30 cellular contexts compared by ENCODE assay signal in genomic region chr4:20268028-20268427, GRCh38. TPM values are rescaled to one million over a fixed set of nuclear protein-coding genes. Genes with fewer than 3 reads are reported as not detected.
"Had no signal": no experiment of that assay in that cellular context is flagged by ENCODE, and none has a peak within 500 bp of the region (broad histone marks: within the 10 kb centered on the region; RNA-seq: fewer than 3 reads in every experiment).

No MANE protein-coding gene starts in this region.

- H3K36me3 Mint-ChIP-seq: immature natural killer cell; naive B cell; natural killer cell; stimulated activated memory B cell treated with anti-CD40 and anti-IgM and Interleukin-4, amounts not matched to agents 10 μg/mL and 1 μg/mL and 100 μg/mL, for 72 hours had no signal

- H3K9me3 Mint-ChIP-seq: mesothelial cell of epicardium; naive B cell; nephron progenitor cell; neural progenitor cell; stimulated activated memory B cell treated with anti-CD40 and anti-IgM and Interleukin-4, amounts not matched to agents 10 μg/mL and 1 μg/mL and 100 μg/mL, for 72 hours; stimulated activated naive CD8-positive, alpha-beta T cell treated with anti-CD3 and anti-CD28 coated beads, Interleukin-15, amount 100 ng/mL, for 72 hours had no signal

- H3K9me3 ChIP-seq: left ventricle myocardium inferior, neutrophil, ovary, right atrium auricular region, right lobe of liver, thyroid gland, transverse colon, upper lobe of left lung, vagina had no signal

- ATAC-seq: natural killer cell; right lobe of liver; stimulated activated memory B cell treated with anti-CD40 and anti-IgM and Interleukin-4, amounts not matched to agents 10 μg/mL and 1 μg/mL and 100 μg/mL, for 72 hours; stimulated activated naive CD8-positive, alpha-beta T cell treated with anti-CD3 and anti-CD28 coated beads, Interleukin-15, amount 100 ng/mL, for 72 hours had no signal

- H3K4me1 ChIP-seq: left ventricle myocardium inferior, right atrium auricular region, right lobe of liver, thyroid gland, transverse colon, upper lobe of left lung, vagina had no signal

- H3K27me3 Mint-ChIP-seq: naive B cell; progenitor cell of endocrine pancreas; stimulated activated memory B cell treated with anti-CD40 and anti-IgM and Interleukin-4, amounts not matched to agents 10 μg/mL and 1 μg/mL and 100 μg/mL, for 72 hours; stimulated activated naive CD8-positive, alpha-beta T cell treated with anti-CD3 and anti-CD28 coated beads, Interleukin-15, amount 100 ng/mL, for 72 hours had no signal

- H3K27ac Mint-ChIP-seq: immature natural killer cell; mesothelial cell of epicardium; naive B cell; natural killer cell; nephron progenitor cell; neural progenitor cell; progenitor cell of endocrine pancreas; stimulated activated memory B cell treated with anti-CD40 and anti-IgM and Interleukin-4, amounts not matched to agents 10 μg/mL and 1 μg/mL and 100 μg/mL, for 72 hours; stimulated activated naive CD8-positive, alpha-beta T cell treated with anti-CD3 and anti-CD28 coated beads, Interleukin-15, amount 100 ng/mL, for 72 hours had no signal

- H3K4me3 ChIP-seq: left ventricle myocardium inferior, lung, neural progenitor cell, ovary, right atrium auricular region, right lobe of liver, smooth muscle cell, thyroid gland, transverse colon, upper lobe of left lung, vagina had no signal

- H3K4me1 Mint-ChIP-seq: immature natural killer cell; naive B cell; natural killer cell; stimulated activated memory B cell treated with anti-CD40 and anti-IgM and Interleukin-4, amounts not matched to agents 10 μg/mL and 1 μg/mL and 100 μg/mL, for 72 hours; stimulated activated naive CD8-positive, alpha-beta T cell treated with anti-CD3 and anti-CD28 coated beads, Interleukin-15, amount 100 ng/mL, for 72 hours had no signal

- H3K27ac ChIP-seq: neural progenitor cell, neutrophil, ovary, right atrium auricular region, right lobe of liver, thyroid gland, transverse colon, upper lobe of left lung, vagina had no signal

- H3K4me3 Mint-ChIP-seq: immature natural killer cell; mesothelial cell of epicardium; naive B cell; natural killer cell; nephron progenitor cell; neural progenitor cell; stimulated activated memory B cell treated with anti-CD40 and anti-IgM and Interleukin-4, amounts not matched to agents 10 μg/mL and 1 μg/mL and 100 μg/mL, for 72 hours; stimulated activated naive CD8-positive, alpha-beta T cell treated with anti-CD3 and anti-CD28 coated beads, Interleukin-15, amount 100 ng/mL, for 72 hours had no signal

- DNase-seq: hypothalamus; immature natural killer cell; left ventricle myocardium inferior; mesendoderm; naive B cell; natural killer cell; nephron progenitor cell; occipital lobe; ovary; right lobe of liver; stimulated activated CD4-positive, alpha-beta T cell treated with anti-CD3 and anti-CD28 coated beads, Interleukin-1b, Interleukin-23, amount 100 ng/mL, for 48 hours; stimulated activated CD4-positive, alpha-beta T cell treated with anti-CD3 and anti-CD28 coated beads, Interleukin-2, amount 100 ng/mL, for 48 hours; stimulated activated CD4-positive, alpha-beta T cell treated with anti-CD3 and anti-CD28 coated beads, Interleukin-4, amount 100 ng/mL, for 4 hours; stimulated activated CD8-positive, alpha-beta memory T cell treated with anti-CD3 and anti-CD28 coated beads, Interleukin-4, amount 100 ng/mL, for 48 hours; stimulated activated naive CD4-positive, alpha-beta T cell treated with Interleukin-2 at 50 U/mL for 16 hours; stimulated activated naive CD8-positive, alpha-beta T cell treated with anti-CD3 and anti-CD28 coated beads, Interleukin-15, amount 100 ng/mL, for 72 hours; substantia nigra; thyroid gland; transverse colon; upper lobe of left lung had no signal

- H3K36me3 ChIP-seq: left ventricle myocardium inferior, neural progenitor cell, neutrophil, ovary, right atrium auricular region, right lobe of liver, thyroid gland, transverse colon, upper lobe of left lung, vagina had no signal

- H3K27me3 ChIP-seq: neural progenitor cell, neutrophil, ovary, right atrium auricular region, right lobe of liver, thyroid gland, transverse colon, upper lobe of left lung, vagina had no signal

RNA-seq across cellular contexts. Expression of gene SLIT2, which starts 16.3 kb away (rescaled TPM):
- total RNA-seq: mononuclear cell, natural killer cell had no signal
